Comparison of ENCODE assay signal across 6 cellular contexts in genomic region chr7:149404396-149404795, GRCh38.
"Had no signal": no experiment of that assay in that cellular context is flagged by ENCODE, and none has a peak within 500 bp of the region (broad histone marks: within the 10 kb centered on the region; RNA-seq: fewer than 3 reads in every experiment).

No MANE protein-coding gene starts in this region.

- H3K4me3 Mint-ChIP-seq: H9 had no signal

- H3K27ac Mint-ChIP-seq: H9 had no signal

- DNase-seq: GM23248, GOT3, H9, HCEC 1CT, IMR-90, KBM-7 had no signal

- H3K27ac ChIP-seq: GM23248 had no signal

- H3K4me3 ChIP-seq: GM23248 had no signal
